Comparison of ENCODE assay signal across 8 cellular contexts in genomic region chr1:51518730-51519047, GRCh38. TPM values are rescaled to one million over a fixed set of nuclear protein-coding genes. Genes with fewer than 3 reads are reported as not detected.
DNase-seq lines count a peak whose midpoint lies in the region; ATAC-seq and TF ChIP-seq lines count a peak whose summit lies in the region.

No MANE protein-coding gene starts in this region.

- peak overlapping the region; percentile 96 for H3K27ac Mint-ChIP-seq in activated naive CD8-positive, alpha-beta T cell treated with anti-CD3 and anti-CD28 coated beads, Interleukin-2, amount 50 U/mL, for 24 hours

- H3K4me3 Mint-ChIP-seq in activated naive CD8-positive, alpha-beta T cell treated with anti-CD3 and anti-CD28 coated beads, Interleukin-2, amount 50 U/mL, for 24 hours = peak overlapping the region; percentile 97

- H3K79me2 ChIP-seq in smooth muscle cell (ENCODE audit: low read depth) = peaks cover 48% of the 10 kb centered on the region

- peaks cover 18% of the 10 kb centered on the region for H3K4me1 ChIP-seq in smooth muscle cell (ENCODE audit: low read depth)

- peak; percentile 38 for ATAC-seq in HG02678 (IDR thresholded peaks at IDR 0.05; ENCODE audit: unreplicated experiment)
- peak; percentile 61 for ATAC-seq in activated naive CD8-positive, alpha-beta T cell treated with anti-CD3 and anti-CD28 coated beads, Interleukin-2, amount 50 U/mL, for 24 hours

- no peaks in the 10 kb centered on the region for H3K9me3 ChIP-seq in smooth muscle cell (replicated peaks; ENCODE audit: low read depth)

- peak overlapping the region; percentile 96 for H3K4me2 ChIP-seq in smooth muscle cell

- H3K4me3 ChIP-seq in smooth muscle cell = peak overlapping the region; percentile 96

- peak; percentile 57 for DNase-seq in NCI-H146 (lab: John Stamatoyannopoulos, UW)
- DNase-seq in NCI-H146 treated with DMSO at 0.1 percent for 48 hours (lab: John Stamatoyannopoulos, UW; ENCODE audit: unreplicated experiment) = no peak
- peak; percentile 59 for DNase-seq in OCI-M1 (lab: John Stamatoyannopoulos, UW)
- peak; percentile 55 for DNase-seq in activated naive CD8-positive, alpha-beta T cell treated with anti-CD3 and anti-CD28 coated beads, Interleukin-2, amount 50 U/mL, for 24 hours
- DNase-seq in hepatic stellate cell (ENCODE audit: low spot score) = peak; percentile 17
- no peak for DNase-seq in smooth muscle cell (lab: John Stamatoyannopoulos, UW; ENCODE audit: unreplicated experiment)
- DNase-seq in AML-193 (lab: John Stamatoyannopoulos, UW) = no peak

- TF ChIP-seq CTCF in smooth muscle cell (IDR thresholded peaks at IDR 0.05; ENCODE audit: borderline replicate concordance, insufficient read depth, poor library complexity, severe bottlenecking) = no peak

- H3K27ac ChIP-seq in smooth muscle cell (ENCODE audit: low read depth) = peak overlapping the region; percentile 47

- no peaks in the 10 kb centered on the region for H3K36me3 ChIP-seq in smooth muscle cell (ENCODE audit: low read depth)

- peaks cover 9% of the 10 kb centered on the region for H3F3A ChIP-seq in smooth muscle cell (ENCODE audit: low read depth)

- peak overlapping the region; percentile 78 for H3K9ac ChIP-seq in smooth muscle cell (ENCODE audit: low read depth)

- H3K27me3 Mint-ChIP-seq in activated naive CD8-positive, alpha-beta T cell treated with anti-CD3 and anti-CD28 coated beads, Interleukin-2, amount 50 U/mL, for 24 hours = no peaks in the 10 kb centered on the region

- H4K20me1 ChIP-seq in smooth muscle cell (ENCODE audit: low read depth) = peaks cover 37% of the 10 kb centered on the region

- peaks cover 60% of the 10 kb centered on the region for H3K4me1 Mint-ChIP-seq in activated naive CD8-positive, alpha-beta T cell treated with anti-CD3 and anti-CD28 coated beads, Interleukin-2, amount 50 U/mL, for 24 hours

- H2AFZ ChIP-seq in smooth muscle cell (ENCODE audit: low read depth) = peak overlapping the region; percentile 86

- no peaks in the 10 kb centered on the region for H3K27me3 ChIP-seq in smooth muscle cell (ENCODE audit: low read depth)

- H3K9me3 Mint-ChIP-seq in activated naive CD8-positive, alpha-beta T cell treated with anti-CD3 and anti-CD28 coated beads, Interleukin-2, amount 50 U/mL, for 24 hours = no peaks in the 10 kb centered on the region

- 2% methylated on average over 28 of the region's 46 CpGs for WGBS in smooth muscle cell (ENCODE audit: low lambda C conversion rate)

- H3K36me3 Mint-ChIP-seq in activated naive CD8-positive, alpha-beta T cell treated with anti-CD3 and anti-CD28 coated beads, Interleukin-2, amount 50 U/mL, for 24 hours (ENCODE audit: low read depth) = peaks cover 5% of the 10 kb centered on the region

RNA-seq across cellular contexts. Expression of gene EPS15, which starts 0.4 kb away (rescaled TPM):
- 36.6 and 54.3 TPM in 2 replicates for total RNA-seq in smooth muscle cell
- 9.0 and 12.2 TPM in 2 replicates for polyA plus RNA-seq in smooth muscle cell

Comparison
In these comparisons a context has a peak if more than half of its experiments do, and no peak if none do; other contexts are left out.
1. DNase-seq: peak in NCI-H146 (single experiment), OCI-M1 (single experiment), activated naive CD8-positive, alpha-beta T cell treated with anti-CD3 and anti-CD28 coated beads, Interleukin-2, amount 50 U/mL, for 24 hours (single experiment) and hepatic stellate cell (single experiment); none in NCI-H146 treated with DMSO at 0.1 percent for 48 hours (single experiment), smooth muscle cell (single experiment) and AML-193 (0 of 2).